9 cellular contexts compared by ENCODE assay signal in genomic region chr2:162092656-162093556, GRCh38. TPM values are rescaled to one million over a fixed set of nuclear protein-coding genes. Genes with fewer than 3 reads are reported as not detected.
DNase-seq lines count a peak whose midpoint lies in the region; ATAC-seq and TF ChIP-seq lines count a peak whose summit lies in the region.
"Had no signal": no experiment of that assay in that cellular context is flagged by ENCODE, and none has a peak within 500 bp of the region (broad histone marks: within the 10 kb centered on the region; RNA-seq: fewer than 3 reads in every experiment).

No MANE protein-coding gene starts in this region.

- peak; percentile 56 for DNase-seq in Daoy (ENCODE audit: low read depth)
- no peak for DNase-seq in T-helper 17 cell
- peak; percentile 98 for DNase-seq in fibroblast of villous mesenchyme (ENCODE audit: low read depth)
- DNase-seq in renal cortical epithelial cell (ENCODE audit: low read depth), result peak; percentile 96
- DNase-seq in SW480 (ENCODE audit: low spot score), result no peak
- no peak for DNase-seq in neural progenitor cell (ENCODE audit: low spot score)
- DNase-seq in NCI-H446 (lab: John Stamatoyannopoulos, UW), result no peak
- DNase-seq in NCI-H2196 (lab: John Stamatoyannopoulos, UW; ENCODE audit: unreplicated experiment), result no peak

- peaks cover 5% of the 10 kb centered on the region for H3K4me1 ChIP-seq in neural progenitor cell

- no peaks in the 10 kb centered on the region for H3K9me3 Mint-ChIP-seq in neural progenitor cell

- H3K79me2 ChIP-seq in neural progenitor cell (ENCODE audit: low read depth), result no peaks in the 10 kb centered on the region

- H3K4me3 Mint-ChIP-seq in T-helper 17 cell (no peak overlapping the region), neural progenitor cell (no peak overlapping the region)
- H3K4me3 Mint-ChIP-seq: activated naive CD8-positive, alpha-beta T cell had no signal

- peaks cover 14% of the 10 kb centered on the region for H3K4me1 Mint-ChIP-seq in T-helper 17 cell
- peaks cover 12% of the 10 kb centered on the region for H3K4me1 Mint-ChIP-seq in neural progenitor cell

- H3K27me3 ChIP-seq in neural progenitor cell, result no peaks in the 10 kb centered on the region

- H3F3A ChIP-seq in neural progenitor cell (ENCODE audit: low read depth), result no peaks in the 10 kb centered on the region

- H3K27ac Mint-ChIP-seq in T-helper 17 cell, result peak overlapping the region; percentile 45
- H3K27ac Mint-ChIP-seq in neural progenitor cell, result no peak overlapping the region
- H3K27ac Mint-ChIP-seq: activated naive CD8-positive, alpha-beta T cell had no signal

- TF ChIP-seq CTCF in fibroblast of villous mesenchyme (IDR thresholded peaks at IDR 0.05; ENCODE audit: insufficient read depth, low read depth, low read length) (no peak), neural progenitor cell (IDR thresholded peaks at IDR 0.05) (no peak)

- no peaks in the 10 kb centered on the region for H3K36me3 ChIP-seq in neural progenitor cell

- H3K27me3 Mint-ChIP-seq in T-helper 17 cell (no peaks in the 10 kb centered on the region), neural progenitor cell (ENCODE audit: insufficient read depth, low read depth) (no peaks in the 10 kb centered on the region)
- H3K27me3 Mint-ChIP-seq: activated naive CD8-positive, alpha-beta T cell had no signal

- no peak overlapping the region for H3K4me2 ChIP-seq in neural progenitor cell

- no peak overlapping the region for H3K4me3 ChIP-seq in fibroblast of villous mesenchyme (ENCODE audit: low read depth, low read length)
- no peak overlapping the region for H3K4me3 ChIP-seq in neural progenitor cell

- H3K9ac ChIP-seq in neural progenitor cell, result no peak overlapping the region

- H3K27ac ChIP-seq in neural progenitor cell, result no peak overlapping the region

- no peak for ATAC-seq in T-helper 17 cell

- no peaks in the 10 kb centered on the region for H4K20me1 ChIP-seq in neural progenitor cell (ENCODE audit: low read depth)

- H3K9me3 ChIP-seq in T-helper 17 cell (ENCODE audit: control insufficient read depth, low read length, poor library complexity, severe bottlenecking) (no peaks in the 10 kb centered on the region), neural progenitor cell (ENCODE audit: low read depth) (no peaks in the 10 kb centered on the region)

- no peak overlapping the region for H2AFZ ChIP-seq in neural progenitor cell (replicated peaks)

- H3K36me3 Mint-ChIP-seq in T-helper 17 cell (ENCODE audit: low read depth) (peaks cover 4% of the 10 kb centered on the region), neural progenitor cell (no peaks in the 10 kb centered on the region)
- H3K36me3 Mint-ChIP-seq: activated naive CD8-positive, alpha-beta T cell had no signal

RNA-seq across cellular contexts. Expression of gene DPP4, which starts 18.9 kb away (rescaled TPM):
- total RNA-seq in Daoy (2014; rRNA removed; shearing (Covaris generic)), result 0.03 and 0.17 TPM in 2 replicates
- total RNA-seq in T-helper 17 cell (10 to 100 TPM; 53.6 to 57.3 TPM), fibroblast of villous mesenchyme (58.6 and 130 TPM in 2 replicates), renal cortical epithelial cell (65.7 and 374 TPM in 2 replicates), neural progenitor cell (ENCODE audit: low replicate concordance) (0.12 and 0.49 TPM in 2 replicates)

RNA-seq across cellular contexts. Expression of gene GCG, which starts 59.1 kb away (rescaled TPM):
- total RNA-seq in Daoy (2014; rRNA removed; shearing (Covaris generic)), result not detected in 2 replicates
- total RNA-seq in T-helper 17 cell, result not detected
- total RNA-seq in fibroblast of villous mesenchyme, result not detected in 2 replicates
- not detected in 2 replicates for total RNA-seq in renal cortical epithelial cell
- not detected in 2 replicates for total RNA-seq in neural progenitor cell (ENCODE audit: low replicate concordance)

Comparison
In these comparisons a context has a peak if more than half of its experiments do, and no peak if none do; other contexts are left out.
1. DNase-seq: peak in Daoy (single experiment), fibroblast of villous mesenchyme (single experiment) and renal cortical epithelial cell (single experiment); none in T-helper 17 cell (0 of 3), SW480 (single experiment), neural progenitor cell (single experiment), NCI-H446 (0 of 2) and NCI-H2196 (single experiment).
2. RNA of gene DPP4, which starts 18.9 kb away (total RNA-seq): 58.6 to 130 TPM in fibroblast of villous mesenchyme, 65.7 to 374 TPM in renal cortical epithelial cell and 53.6 to 57.3 TPM in T-helper 17 cell; 0.12 to 0.49 TPM in neural progenitor cell and 0.03 to 0.17 TPM in Daoy; every median in the first group is over 10 times any median in the second.